In the genomic region with DNA sequence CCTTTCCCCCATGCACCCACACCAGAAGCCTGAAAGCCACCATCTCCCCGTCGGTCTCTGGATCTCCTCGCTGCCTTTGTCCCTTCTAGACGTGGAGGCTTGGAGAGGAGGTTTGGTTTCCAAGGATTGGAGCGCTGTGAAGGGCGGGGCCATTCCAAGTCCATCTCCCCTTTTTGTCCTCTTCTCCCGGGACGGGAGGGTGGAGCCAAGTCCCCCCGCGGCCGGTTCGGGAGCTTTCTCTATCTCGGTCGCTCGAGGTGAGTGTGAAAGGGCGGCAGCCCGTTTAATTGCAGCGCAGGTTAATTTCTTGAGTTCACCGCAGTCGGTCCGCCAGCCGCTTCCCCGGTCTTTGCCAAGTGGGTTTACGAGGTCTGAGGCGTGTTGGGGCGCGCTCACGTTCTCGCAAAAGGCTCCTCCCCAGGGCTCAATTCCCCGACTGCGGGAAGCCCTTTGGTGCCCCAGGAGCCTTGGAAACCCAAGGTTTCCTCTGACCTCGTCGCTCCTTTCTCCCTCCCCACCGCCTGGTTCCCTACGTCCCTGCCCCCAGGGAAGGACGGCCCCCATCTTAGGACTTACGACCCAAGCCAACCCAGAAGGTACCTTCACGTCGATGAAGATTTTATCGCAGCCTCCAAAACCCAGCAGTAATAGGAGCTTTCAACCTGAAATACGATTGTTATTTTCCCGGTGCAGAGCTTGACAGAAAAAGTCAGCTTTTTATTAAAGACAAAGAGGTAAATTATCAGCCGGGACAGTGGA, we compare ENCODE assay signal across 8 cellular contexts. TPM values are rescaled to one million over a fixed set of nuclear protein-coding genes. Genes with fewer than 3 reads are reported as not detected.
DNase-seq lines count a peak whose midpoint lies in the region; ATAC-seq and TF ChIP-seq lines count a peak whose summit lies in the region.

No MANE protein-coding gene starts in this region.

- H3K36me3 Mint-ChIP-seq in stimulated activated naive CD8-positive, alpha-beta T cell treated with anti-CD3 and anti-CD28 coated beads, Interleukin-15, Interleukin-2, amounts not matched to agents 100 ng/mL and 50 ng/mL, for 24 hours (ENCODE audit: low read depth) = no peaks in the 10 kb centered on the region
- no peaks in the 10 kb centered on the region for H3K36me3 Mint-ChIP-seq in mesothelial cell of epicardium

- no peak overlapping the region for H3K27ac Mint-ChIP-seq in stimulated activated naive CD8-positive, alpha-beta T cell treated with anti-CD3 and anti-CD28 coated beads, Interleukin-15, Interleukin-2, amounts not matched to agents 100 ng/mL and 50 ng/mL, for 24 hours
- H3K27ac Mint-ChIP-seq in stimulated activated naive CD8-positive, alpha-beta T cell treated with anti-CD3 and anti-CD28 coated beads, Interleukin-15, amount 100 ng/mL, for 72 hours = peak overlapping the region in 1 of 2 donors; percentile 12
- H3K27ac Mint-ChIP-seq in mesothelial cell of epicardium = peak overlapping the region; percentile 95

- peaks cover 75% of the 10 kb centered on the region for H3K27me3 Mint-ChIP-seq in stimulated activated naive CD8-positive, alpha-beta T cell treated with anti-CD3 and anti-CD28 coated beads, Interleukin-15, Interleukin-2, amounts not matched to agents 100 ng/mL and 50 ng/mL, for 24 hours
- peaks cover 72% of the 10 kb centered on the region for H3K27me3 Mint-ChIP-seq in stimulated activated naive CD8-positive, alpha-beta T cell treated with anti-CD3 and anti-CD28 coated beads, Interleukin-15, amount 100 ng/mL, for 72 hours
- no peaks in the 10 kb centered on the region for H3K27me3 Mint-ChIP-seq in mesothelial cell of epicardium (ENCODE audit: low read depth)

- ATAC-seq in stimulated activated naive CD8-positive, alpha-beta T cell treated with anti-CD3 and anti-CD28 coated beads, Interleukin-15, amount 100 ng/mL, for 72 hours = no peak
- ATAC-seq in GM21529 (IDR thresholded peaks at IDR 0.05; ENCODE audit: unreplicated experiment) = no peak
- ATAC-seq in omental fat pad (ENCODE audit: low FRiP score) = no peak

- TF ChIP-seq CTCF in mesothelial cell of epicardium (IDR thresholded peaks at IDR 0.05; ENCODE audit: unreplicated experiment) (no peak), omental fat pad (IDR thresholded peaks at IDR 0.05) (no peak)

- peaks cover 39% of the 10 kb centered on the region for H3K4me1 Mint-ChIP-seq in stimulated activated naive CD8-positive, alpha-beta T cell treated with anti-CD3 and anti-CD28 coated beads, Interleukin-15, Interleukin-2, amounts not matched to agents 100 ng/mL and 50 ng/mL, for 24 hours (ENCODE audit: low read depth)
- H3K4me1 Mint-ChIP-seq in stimulated activated naive CD8-positive, alpha-beta T cell treated with anti-CD3 and anti-CD28 coated beads, Interleukin-15, amount 100 ng/mL, for 72 hours = peaks cover 45% of the 10 kb centered on the region
- H3K4me1 Mint-ChIP-seq in mesothelial cell of epicardium = peaks cover 22% of the 10 kb centered on the region

- H3K9me3 Mint-ChIP-seq in stimulated activated naive CD8-positive, alpha-beta T cell treated with anti-CD3 and anti-CD28 coated beads, Interleukin-15, Interleukin-2, amounts not matched to agents 100 ng/mL and 50 ng/mL, for 24 hours = no peaks in the 10 kb centered on the region
- no peaks in the 10 kb centered on the region for H3K9me3 Mint-ChIP-seq in stimulated activated naive CD8-positive, alpha-beta T cell treated with anti-CD3 and anti-CD28 coated beads, Interleukin-15, amount 100 ng/mL, for 72 hours
- H3K9me3 Mint-ChIP-seq in mesothelial cell of epicardium = no peaks in the 10 kb centered on the region

- peak overlapping the region; percentile 23 for H3K4me3 Mint-ChIP-seq in stimulated activated naive CD8-positive, alpha-beta T cell treated with anti-CD3 and anti-CD28 coated beads, Interleukin-15, Interleukin-2, amounts not matched to agents 100 ng/mL and 50 ng/mL, for 24 hours
- peak overlapping the region in 1 of 2 donors; percentile 54 for H3K4me3 Mint-ChIP-seq in stimulated activated naive CD8-positive, alpha-beta T cell treated with anti-CD3 and anti-CD28 coated beads, Interleukin-15, amount 100 ng/mL, for 72 hours
- peak overlapping the region; percentile 97 for H3K4me3 Mint-ChIP-seq in mesothelial cell of epicardium

- no peak for DNase-seq in stimulated activated naive CD8-positive, alpha-beta T cell treated with anti-CD3 and anti-CD28 coated beads, Interleukin-15, amount 100 ng/mL, for 72 hours
- DNase-seq in dermis blood vessel endothelial cell = peak; percentile 57
- peak; percentile 29 to 59 for DNase-seq in mesothelial cell of epicardium (ENCODE audit: low spot score in 2 of 2, unreplicated experiment in 2 of 2)
- DNase-seq in omental fat pad (ENCODE audit: low spot score) = no peak
- DNase-seq in stimulated activated naive CD4-positive, alpha-beta T cell (lab: John Stamatoyannopoulos, UW) = no peak
- no peak for DNase-seq in RPMI8226

RNA-seq across cellular contexts. Expression of a gene that starts 2.8 kb away (rescaled TPM):
- total RNA-seq in dermis blood vessel endothelial cell (11.4 and 11.9 TPM in 2 replicates), mesothelial cell of epicardium (139 to 154 TPM (median 140 TPM) in 3 replicates), omental fat pad (10 to 100 TPM; 16.2 to 18.5 (median 16.7) TPM)

Comparison
In these comparisons a context has a peak if more than half of its experiments do, and no peak if none do; other contexts are left out.
1. DNase-seq: peak in dermis blood vessel endothelial cell (single experiment) and mesothelial cell of epicardium (2 of 2); none in stimulated activated naive CD8-positive, alpha-beta T cell treated with anti-CD3 and anti-CD28 coated beads, Interleukin-15, amount 100 ng/mL, for 72 hours (0 of 2), omental fat pad (single experiment), stimulated activated naive CD4-positive, alpha-beta T cell (0 of 6) and RPMI8226 (single experiment).